In the genomic region with DNA sequence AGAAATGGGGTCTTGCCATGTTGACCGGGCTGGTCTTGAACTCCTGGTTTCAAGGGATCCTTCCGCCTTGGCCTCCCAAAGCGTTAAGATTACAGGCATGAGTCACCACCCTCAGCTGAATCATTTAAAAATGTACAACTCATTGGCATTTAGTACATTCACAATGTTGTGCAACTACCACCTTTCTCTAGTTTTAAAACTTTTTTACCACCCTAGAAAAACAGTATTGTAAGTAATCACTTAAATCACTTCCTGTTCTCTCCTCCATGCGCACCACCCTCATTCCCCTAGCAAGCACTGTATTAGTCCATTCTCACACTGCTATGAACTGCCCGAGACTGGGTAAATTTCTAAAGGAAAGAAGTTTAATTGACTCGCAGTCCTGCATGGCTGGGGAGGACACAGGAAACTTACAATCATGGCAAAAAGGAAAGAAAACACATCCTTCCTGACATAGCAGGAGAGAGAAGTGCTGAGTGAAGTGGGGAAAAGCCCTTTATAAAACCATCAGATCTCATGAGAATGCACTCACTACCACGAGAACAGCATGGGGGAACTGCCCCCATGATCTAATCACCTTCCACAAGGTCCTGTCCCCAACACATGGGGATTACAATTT, we compare ENCODE assay signal across 2 cellular contexts.
TF ChIP-seq lines count a peak whose summit lies in the region.

No MANE protein-coding gene starts in this region.

TF ChIP-seq in SK-N-SH, 30 proteins besides CTCF, POLR2A, EP300 and RAD21 (continued from another document):
- TF ChIP-seq, protein P1, sequence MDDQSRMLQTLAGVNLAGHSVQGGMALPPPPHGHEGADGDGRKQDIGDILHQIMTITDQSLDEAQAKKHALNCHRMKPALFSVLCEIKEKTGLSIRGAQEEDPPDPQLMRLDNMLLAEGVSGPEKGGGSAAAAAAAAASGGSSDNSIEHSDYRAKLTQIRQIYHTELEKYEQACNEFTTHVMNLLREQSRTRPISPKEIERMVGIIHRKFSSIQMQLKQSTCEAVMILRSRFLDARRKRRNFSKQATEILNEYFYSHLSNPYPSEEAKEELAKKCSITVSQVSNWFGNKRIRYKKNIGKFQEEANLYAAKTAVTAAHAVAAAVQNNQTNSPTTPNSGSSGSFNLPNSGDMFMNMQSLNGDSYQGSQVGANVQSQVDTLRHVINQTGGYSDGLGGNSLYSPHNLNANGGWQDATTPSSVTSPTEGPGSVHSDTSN (IDR thresholded peaks at IDR 0.05), result no peak
- TF ChIP-seq, protein P2, sequence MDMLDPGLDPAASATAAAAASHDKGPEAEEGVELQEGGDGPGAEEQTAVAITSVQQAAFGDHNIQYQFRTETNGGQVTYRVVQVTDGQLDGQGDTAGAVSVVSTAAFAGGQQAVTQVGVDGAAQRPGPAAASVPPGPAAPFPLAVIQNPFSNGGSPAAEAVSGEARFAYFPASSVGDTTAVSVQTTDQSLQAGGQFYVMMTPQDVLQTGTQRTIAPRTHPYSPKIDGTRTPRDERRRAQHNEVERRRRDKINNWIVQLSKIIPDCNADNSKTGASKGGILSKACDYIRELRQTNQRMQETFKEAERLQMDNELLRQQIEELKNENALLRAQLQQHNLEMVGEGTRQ (IDR thresholded peaks at IDR 0.05; ENCODE audit: borderline replicate concordance, low read depth, low read length), result no peak
TF ChIP-seq in SK-N-SH: peak in this region for 1.

TF ChIP-seq in SK-N-SH treated with all-trans-retinoic acid at 6 μM for 48 hours, 23 proteins besides CTCF, POLR2A, EP300 and RAD21 (continued from another document):
- TF ChIP-seq, protein P3, sequence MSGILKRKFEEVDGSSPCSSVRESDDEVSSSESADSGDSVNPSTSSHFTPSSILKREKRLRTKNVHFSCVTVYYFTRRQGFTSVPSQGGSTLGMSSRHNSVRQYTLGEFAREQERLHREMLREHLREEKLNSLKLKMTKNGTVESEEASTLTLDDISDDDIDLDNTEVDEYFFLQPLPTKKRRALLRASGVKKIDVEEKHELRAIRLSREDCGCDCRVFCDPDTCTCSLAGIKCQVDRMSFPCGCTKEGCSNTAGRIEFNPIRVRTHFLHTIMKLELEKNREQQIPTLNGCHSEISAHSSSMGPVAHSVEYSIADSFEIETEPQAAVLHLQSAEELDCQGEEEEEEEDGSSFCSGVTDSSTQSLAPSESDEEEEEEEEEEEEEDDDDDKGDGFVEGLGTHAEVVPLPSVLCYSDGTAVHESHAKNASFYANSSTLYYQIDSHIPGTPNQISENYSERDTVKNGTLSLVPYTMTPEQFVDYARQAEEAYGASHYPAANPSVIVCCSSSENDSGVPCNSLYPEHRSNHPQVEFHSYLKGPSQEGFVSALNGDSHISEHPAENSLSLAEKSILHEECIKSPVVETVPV (CRISPR knock-in tag; IDR thresholded peaks at IDR 0.05), result no peak
- TF ChIP-seq PPARA (CRISPR knock-in tag; IDR thresholded peaks at IDR 0.05; ENCODE audit: borderline replicate concordance), result no peak
